In genomic region chr19:36331353-36332228, GRCh38 we compare ENCODE assay signal across 8 cellular contexts. TPM values are rescaled to one million over a fixed set of nuclear protein-coding genes. Genes with fewer than 3 reads are reported as not detected.
A peak's percentile ranks its signal among the peaks of the same experiment; 100 is the strongest.
DNase-seq lines count a peak whose midpoint lies in the region; ATAC-seq and TF ChIP-seq lines count a peak whose summit lies in the region.

No MANE protein-coding gene starts in this region.

- H4K20me1 ChIP-seq in IMR-90 (ENCODE audit: insufficient read depth, low read length), result no peaks in the 10 kb centered on the region

- H3K9me3 ChIP-seq in IMR-90 (ENCODE audit: control insufficient read depth, insufficient read depth, low read length) (peaks cover 3% of the 10 kb centered on the region; the same call in 1 of the 2 replicates), ascending aorta (peaks cover 0 to 68% of the 10 kb centered on the region in 2 donors), right atrium auricular region (no peaks in the 10 kb centered on the region), upper lobe of right lung (peaks cover 14% of the 10 kb centered on the region)

- H3K18ac ChIP-seq in IMR-90 (ENCODE audit: low read depth, low read length), result no peak overlapping the region

- no peak overlapping the region for H2BK20ac ChIP-seq in IMR-90 (ENCODE audit: low read depth, low read length)

- no peak for TF ChIP-seq POLR2A in IMR-90 (IDR thresholded peaks at IDR 0.05; ENCODE audit: low read depth, low read length)

- peak overlapping the region; percentile 82 to 95; a peak in 3 of 4 replicates for H4K8ac ChIP-seq in IMR-90 (ENCODE audit: low read depth in 2 of 2, low read length in 2 of 2)

- peak overlapping the region; percentile 96 for H3K27ac Mint-ChIP-seq in progenitor cell of endocrine pancreas

- in situ Hi-C loops in IMR-90 (cut with MboI; ENCODE audit: low sequenced_read_pairs), result loop anchor here (5.0 kb wide), 1 partner anchor 89 kb away; no protein-coding TSS in a partner anchor

- no peak overlapping the region for H3K56ac ChIP-seq in IMR-90 (ENCODE audit: extremely low read depth, insufficient read depth, low read length)

- peak overlapping the region; percentile 88 for H3K4me3 Mint-ChIP-seq in progenitor cell of endocrine pancreas (ENCODE audit: low read depth)

- H3K27me3 ChIP-seq in IMR-90 (ENCODE audit: control insufficient read depth, insufficient read depth, low read length) (no peaks in the 10 kb centered on the region), ascending aorta (no peaks in the 10 kb centered on the region), right atrium auricular region (no peaks in the 10 kb centered on the region), upper lobe of right lung (no peaks in the 10 kb centered on the region)

- H3K27me3 Mint-ChIP-seq in progenitor cell of endocrine pancreas, result no peaks in the 10 kb centered on the region

- TF ChIP-seq RAD21 in IMR-90 (IDR thresholded peaks at IDR 0.05; ENCODE audit: low read length), result no peak

- POLR2A ChIA-PET in IMR-90 (lab: Charles Lee; ENCODE audit: unreplicated experiment), result no interaction called here

- peak overlapping the region; percentile 99 for H2AFZ ChIP-seq in IMR-90 (replicated peaks; ENCODE audit: low read length, poor library complexity)

- H3K4me1 Mint-ChIP-seq in progenitor cell of endocrine pancreas (ENCODE audit: low read depth), result peaks cover 34% of the 10 kb centered on the region

- no peak for TF ChIP-seq CTCF in IMR-90 (conservative IDR thresholded peaks at IDR 0.05; ENCODE audit: low read depth, low read length)
- no peak for TF ChIP-seq CTCF in ascending aorta (IDR thresholded peaks at IDR 0.05)
- no peak for TF ChIP-seq CTCF in right atrium auricular region (IDR thresholded peaks at IDR 0.05)
- no peak for TF ChIP-seq CTCF in progenitor cell of endocrine pancreas (IDR thresholded peaks at IDR 0.05; ENCODE audit: unreplicated experiment)
- no peak for TF ChIP-seq CTCF in upper lobe of right lung (IDR thresholded peaks at IDR 0.05)

- DNase-seq in NCI-H146 (lab: John Stamatoyannopoulos, UW) (peak; percentile 5), NCI-H146 treated with DMSO at 0.1 percent for 48 hours (lab: John Stamatoyannopoulos, UW; ENCODE audit: unreplicated experiment) (no peak), IMR-90 (peak; percentile 94), T follicular helper cell (ENCODE audit: low read depth) (peak; percentile 18), ascending aorta (ENCODE audit: low spot score in 2 of 2) (peak; percentile 43 to 83), right atrium auricular region (ENCODE audit: low spot score) (peak; percentile 88), progenitor cell of endocrine pancreas (ENCODE audit: low spot score, unreplicated experiment) (peak; percentile 90), upper lobe of right lung (peak; percentile 69)

- no peaks in the 10 kb centered on the region for H3K9me3 Mint-ChIP-seq in progenitor cell of endocrine pancreas (ENCODE audit: low read depth)

- intact Hi-C loops in IMR-90 (cut with micrococcal nuclease) (no loop called here), ascending aorta (cut with DNase I) (no loop called here), upper lobe of right lung (cut with DNase I) (no loop called here)

- peak overlapping the region; percentile 40 for H4K91ac ChIP-seq in IMR-90 (ENCODE audit: insufficient read depth, low read depth, low read length)

- H2AK9ac ChIP-seq in IMR-90 (replicated peaks; ENCODE audit: low read depth, low read length, poor library complexity), result peak overlapping the region; percentile 95

- no peak overlapping the region for H3K23ac ChIP-seq in IMR-90 (ENCODE audit: low read depth, low read length)

- H3K36me3 ChIP-seq in IMR-90 (ENCODE audit: control insufficient read depth, insufficient read depth, low read length) (peaks cover 12% of the 10 kb centered on the region), ascending aorta (peaks cover 13% of the 10 kb centered on the region in 2 donors), right atrium auricular region (peaks cover 10% of the 10 kb centered on the region), upper lobe of right lung (no peaks in the 10 kb centered on the region)

- H2AK5ac ChIP-seq in IMR-90 (ENCODE audit: low read depth, low read length), result no peak overlapping the region

- dilution Hi-C loops in IMR-90 (cut with HindIII; ENCODE audit: low sequenced_read_pairs, unreplicated experiment), result no loop called here

- peak overlapping the region; percentile 25 for H3K9ac ChIP-seq in IMR-90 (ENCODE audit: low read depth, low read length)

- no peak overlapping the region for H2BK120ac ChIP-seq in IMR-90 (ENCODE audit: low read depth, low read length)

- peak overlapping the region; percentile 47; the same call in 1 of the 2 replicates for H3K14ac ChIP-seq in IMR-90 (replicated peaks; ENCODE audit: low read depth, low read length)

- WGBS in IMR-90 (ENCODE audit: extremely low coverage in 2 of 2, insufficient read length in 1 of 2), 2 experiments, result 3% methylated on average over 25 of the region's 43 CpGs; no CpG with 5 or more reads in 1 of the 2 experiments

- CTCF ChIA-PET in IMR-90 (lab: Yijun Ruan, JAX), result no interaction called here

- H3K4me3 ChIP-seq in IMR-90 (ENCODE audit: insufficient read depth, low read depth, low read length) (peak overlapping the region; percentile 59), ascending aorta (peak overlapping the region; percentile 61 to 67), right atrium auricular region (peak overlapping the region; percentile 75 to 89), upper lobe of right lung (peak overlapping the region; percentile 73)

- peak; percentile 100 for ATAC-seq in IMR-90 (ENCODE audit: low read depth)
- ATAC-seq in upper lobe of right lung, result peak; percentile 92

- H2BK15ac ChIP-seq in IMR-90 (ENCODE audit: low read depth, low read length), result no peak overlapping the region

- no peaks in the 10 kb centered on the region; the same call in 1 of the 2 replicates for H3K9me1 ChIP-seq in IMR-90 (ENCODE audit: insufficient read depth, low read length)

- H4K5ac ChIP-seq in IMR-90 (ENCODE audit: low read depth, low read length), result peak overlapping the region; percentile 48; the same call in 1 of the 2 replicates

- peaks cover 0 to 2% of the 10 kb centered on the region in 2 experiments; a peak in 2 of 4 replicates for H3K79me1 ChIP-seq in IMR-90 (ENCODE audit: low read depth in 1 of 2, low read length in 2 of 2)

- no peak overlapping the region for H2BK5ac ChIP-seq in IMR-90 (ENCODE audit: low read depth, low read length, poor library complexity, severe bottlenecking)

- BruUV-seq in IMR-90 (replicated peaks; lab: Mats Ljungman, UMichigan), result no TSS peak

- H3K4me1 ChIP-seq in IMR-90 (ENCODE audit: control insufficient read depth, insufficient read depth, low read length), result no peaks in the 10 kb centered on the region
- peaks cover 0 to 3% of the 10 kb centered on the region in 2 donors for H3K4me1 ChIP-seq in ascending aorta
- peaks cover 0 to 18% of the 10 kb centered on the region in 2 donors for H3K4me1 ChIP-seq in right atrium auricular region
- no peaks in the 10 kb centered on the region for H3K4me1 ChIP-seq in upper lobe of right lung

- H3K4ac ChIP-seq in IMR-90 (ENCODE audit: low read depth, low read length), result peak overlapping the region; percentile 46; the same call in 1 of the 2 replicates

- no peak overlapping the region; the same call in 1 of the 2 replicates for H3K27ac ChIP-seq in IMR-90 (ENCODE audit: insufficient read depth, low read length)
- H3K27ac ChIP-seq in ascending aorta, result no peak overlapping the region
- H3K27ac ChIP-seq in right atrium auricular region, result peak overlapping the region; percentile 42 to 51
- H3K27ac ChIP-seq in upper lobe of right lung, result peak overlapping the region; percentile 24

- peaks cover 48% of the 10 kb centered on the region for H3K36me3 Mint-ChIP-seq in progenitor cell of endocrine pancreas (ENCODE audit: insufficient read depth)

- H3K4me2 ChIP-seq in IMR-90 (ENCODE audit: low read depth, low read length), result peak overlapping the region; percentile 87

TF ChIP-seq in IMR-90, 13 proteins besides CTCF, POLR2A, EP300 and RAD21 (continues in another document):
- peak; percentile 54; the same call in 1 of the 2 replicates for TF ChIP-seq FOS (IDR thresholded peaks at IDR 0.05; ENCODE audit: low read depth, low read length)
- no peak for TF ChIP-seq ELK1 (IDR thresholded peaks at IDR 0.05; ENCODE audit: borderline replicate concordance, low read depth, low read length)
- peak; percentile 22; the same call in 1 of the 2 replicates for TF ChIP-seq USF2 (IDR thresholded peaks at IDR 0.05; ENCODE audit: low read depth, low read length)
- no peak for TF ChIP-seq SMC3 (IDR thresholded peaks at IDR 0.05; ENCODE audit: low read depth, low read length)
- no peak for TF ChIP-seq CHD1 (IDR thresholded peaks at IDR 0.05; ENCODE audit: low read depth, low read length)
- TF ChIP-seq NFE2L2 (IDR thresholded peaks at IDR 0.05; ENCODE audit: low read depth, low read length), result no peak
- peak; percentile 39; the same call in 1 of the 2 replicates for TF ChIP-seq BHLHE40 (IDR thresholded peaks at IDR 0.05; ENCODE audit: low read depth, low read length)
- TF ChIP-seq CEBPB (IDR thresholded peaks at IDR 0.05; ENCODE audit: low read depth, low read length), result 0 out of 2 replicates have a peak, but pooled peaks have one; percentile 0
- no peak for TF ChIP-seq MAZ (IDR thresholded peaks at IDR 0.05; ENCODE audit: borderline replicate concordance, low read depth, low read length)
- no peak for TF ChIP-seq MAFK (IDR thresholded peaks at IDR 0.05; ENCODE audit: low read depth, low read length)

RNA-seq across cellular contexts. Expression of gene ZFP14, which starts 47.4 kb away (rescaled TPM):
- total RNA-seq in IMR-90 (2012; rRNA removed), result 2.0 and 2.2 TPM in 2 replicates
- polyA plus RNA-seq in IMR-90 (2012; rRNA removed), result 0.46 and 0.67 TPM in 2 replicates
- 0.09 and 0.12 TPM in 2 replicates for polyA plus RNA-seq in IMR-90 (2012; cell fraction: cytosol; rRNA removed)
- polyA plus RNA-seq in IMR-90 (2012; cell fraction: nucleus; rRNA removed; ENCODE audit: low replicate concordance), result 0.13 and 1.7 TPM in 2 replicates
- total RNA-seq in ascending aorta, result 1.2 TPM
- 1 to 10 TPM; 1.3 to 1.5 TPM for total RNA-seq in right atrium auricular region
- total RNA-seq in progenitor cell of endocrine pancreas, result 18.8 and 19.2 TPM in 2 replicates
- 6.9 TPM for total RNA-seq in upper lobe of right lung

Comparison
In these comparisons a context has a peak if more than half of its experiments do, and no peak if none do; other contexts are left out.
1. H3K27ac ChIP-seq: peak in right atrium auricular region (2 of 2) and upper lobe of right lung (single experiment); none in IMR-90 (single experiment) and ascending aorta (0 of 2).
2. Peak in every context shown above with its lines, with median percentiles within 50 percentile points of each other: H3K4me3 ChIP-seq.